11 cellular contexts compared by ENCODE assay signal in the genomic region with DNA sequence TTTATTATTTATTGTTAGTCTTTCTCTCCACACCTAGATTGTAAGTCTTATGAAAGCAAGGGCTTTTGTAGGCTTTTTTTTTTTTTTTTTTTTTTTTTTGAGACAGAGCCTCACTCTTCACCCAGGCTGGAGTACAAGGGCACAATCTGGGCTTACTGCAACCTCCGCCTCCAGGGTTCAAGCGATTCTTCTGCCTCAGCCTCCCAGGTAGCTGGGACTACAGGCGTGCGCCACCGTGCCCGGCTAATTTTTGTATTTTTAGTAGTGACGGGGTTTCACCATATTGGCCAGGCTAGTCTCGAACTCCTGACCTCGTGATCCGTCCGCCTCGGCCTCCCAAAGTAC. TPM values are rescaled to one million over a fixed set of nuclear protein-coding genes. Genes with fewer than 3 reads are reported as not detected.
DNase-seq lines count a peak whose midpoint lies in the region; ATAC-seq and TF ChIP-seq lines count a peak whose summit lies in the region.
"Not testable (repeated sequence)": the region's sequence is repeated elsewhere in the genome, so short reads cannot be mapped to it uniquely, and the experiment has no call there.
"Had no signal": no experiment of that assay in that cellular context is flagged by ENCODE, and none has a peak within 500 bp of the region (broad histone marks: within the 10 kb centered on the region; RNA-seq: fewer than 3 reads in every experiment).

No MANE protein-coding gene starts in this region.

- DNase-seq in AG09309 (ENCODE audit: low read depth); T-helper 17 cell; activated naive CD8-positive, alpha-beta T cell treated with anti-CD3 and anti-CD28 coated beads for 36 hours; effector memory CD8-positive, alpha-beta T cell; immature natural killer cell; neural progenitor cell (ENCODE audit: low spot score); stimulated activated naive CD8-positive, alpha-beta T cell treated with anti-CD3 and anti-CD28 coated beads, Interleukin-15, amount 100 ng/mL, for 72 hours: not testable (repeated sequence)

- not testable (repeated sequence) for H3K27ac ChIP-seq in HUES48 (ENCODE audit: low read depth, low read length); neural progenitor cell

- not testable (repeated sequence) for H3K27me3 Mint-ChIP-seq in T-helper 17 cell; activated naive CD8-positive, alpha-beta T cell treated with anti-CD3 and anti-CD28 coated beads for 36 hours; effector memory CD8-positive, alpha-beta T cell; immature natural killer cell (ENCODE audit: low read depth in 3 of 3); stimulated activated naive CD8-positive, alpha-beta T cell treated with anti-CD3 and anti-CD28 coated beads, Interleukin-15, amount 100 ng/mL, for 72 hours
- peaks cover 13% of the 10 kb centered on the region for H3K27me3 Mint-ChIP-seq in neural progenitor cell (ENCODE audit: insufficient read depth, low read depth)

- peak overlapping the region; percentile 92 for H3K4me2 ChIP-seq in neural progenitor cell

- H2AFZ ChIP-seq in neural progenitor cell (replicated peaks) = not testable (repeated sequence)

- H3K4me1 Mint-ChIP-seq in T-helper 17 cell (peaks cover 14% of the 10 kb centered on the region), immature natural killer cell (peaks cover 32 to 36% of the 10 kb centered on the region in 2 donors)
- peaks cover 29% of the 10 kb centered on the region for H3K4me1 Mint-ChIP-seq in activated naive CD8-positive, alpha-beta T cell treated with anti-CD3 and anti-CD28 coated beads for 36 hours
- H3K4me1 Mint-ChIP-seq in effector memory CD8-positive, alpha-beta T cell (ENCODE audit: low read depth in 2 of 2) = peaks cover 5 to 10% of the 10 kb centered on the region in 2 donors
- not testable (repeated sequence) for H3K4me1 Mint-ChIP-seq in neural progenitor cell
- peaks cover 24% of the 10 kb centered on the region for H3K4me1 Mint-ChIP-seq in stimulated activated naive CD8-positive, alpha-beta T cell treated with anti-CD3 and anti-CD28 coated beads, Interleukin-15, amount 100 ng/mL, for 72 hours

- H3K4me3 Mint-ChIP-seq in T-helper 17 cell (peak overlapping the region; percentile 90), immature natural killer cell (peak overlapping the region; percentile 74 to 92 (median 83)), neural progenitor cell (peak overlapping the region; percentile 81)
- peak overlapping the region; percentile 63 for H3K4me3 Mint-ChIP-seq in activated naive CD8-positive, alpha-beta T cell treated with anti-CD3 and anti-CD28 coated beads for 36 hours
- peak overlapping the region; percentile 70 to 74 for H3K4me3 Mint-ChIP-seq in effector memory CD8-positive, alpha-beta T cell
- H3K4me3 Mint-ChIP-seq in stimulated activated naive CD8-positive, alpha-beta T cell treated with anti-CD3 and anti-CD28 coated beads, Interleukin-15, amount 100 ng/mL, for 72 hours = peak overlapping the region; percentile 60 to 86

- H3K36me3 ChIP-seq in HUES48 (ENCODE audit: control insufficient read depth, insufficient read depth, low read length); neural progenitor cell: not testable (repeated sequence)

- not testable (repeated sequence) for H3K27me3 ChIP-seq in HUES48 (ENCODE audit: control insufficient read depth, insufficient read depth, low read length)
- H3K27me3 ChIP-seq in neural progenitor cell = peaks cover 32% of the 10 kb centered on the region

- H3K9me3 ChIP-seq in HUES48 (ENCODE audit: control insufficient read depth, insufficient read depth, low read length); T-helper 17 cell (ENCODE audit: control insufficient read depth, low read length, poor library complexity, severe bottlenecking); neural progenitor cell (ENCODE audit: low read depth): not testable (repeated sequence)

- H3K4me3 ChIP-seq in AG09309 (ENCODE audit: control insufficient read depth, low read depth, low read length) (peak overlapping the region; percentile 88; the same call in 1 of the 2 replicates), HUES48 (ENCODE audit: low read depth, low read length) (peak overlapping the region; percentile 80; the same call in 1 of the 2 replicates), neural progenitor cell (peak overlapping the region; percentile 70)

- not testable (repeated sequence) for TF ChIP-seq CTCF in AG09309 (IDR thresholded peaks at IDR 0.05; ENCODE audit: control insufficient read depth, insufficient read depth, low read depth, low read length, missing control alignments); neural progenitor cell (IDR thresholded peaks at IDR 0.05)

- not testable (repeated sequence) for ATAC-seq in T-helper 17 cell; effector memory CD8-positive, alpha-beta T cell (replicated peaks); stimulated activated naive CD8-positive, alpha-beta T cell treated with anti-CD3 and anti-CD28 coated beads, Interleukin-15, amount 100 ng/mL, for 72 hours

- not testable (repeated sequence) for H4K20me1 ChIP-seq in neural progenitor cell (ENCODE audit: low read depth)

- not testable (repeated sequence) for H3K4me1 ChIP-seq in HUES48 (ENCODE audit: control insufficient read depth, insufficient read depth, low read length); neural progenitor cell

- not testable (repeated sequence) for H3K36me3 Mint-ChIP-seq in T-helper 17 cell (ENCODE audit: low read depth); activated naive CD8-positive, alpha-beta T cell treated with anti-CD3 and anti-CD28 coated beads for 36 hours; effector memory CD8-positive, alpha-beta T cell (ENCODE audit: insufficient read depth); neural progenitor cell
- H3K36me3 Mint-ChIP-seq in immature natural killer cell = peaks cover 7 to 18% (median 13%) of the 10 kb centered on the region in 3 donors

- not testable (repeated sequence) for H3F3A ChIP-seq in neural progenitor cell (ENCODE audit: low read depth)

- not testable (repeated sequence) for H3K27ac Mint-ChIP-seq in T-helper 17 cell; activated naive CD8-positive, alpha-beta T cell treated with anti-CD3 and anti-CD28 coated beads for 36 hours; effector memory CD8-positive, alpha-beta T cell; neural progenitor cell; stimulated activated naive CD8-positive, alpha-beta T cell treated with anti-CD3 and anti-CD28 coated beads, Interleukin-15, amount 100 ng/mL, for 72 hours
- peak overlapping the region in 4 of 6 donors; percentile 40 to 78 (median 63) for H3K27ac Mint-ChIP-seq in immature natural killer cell

- not testable (repeated sequence) for H3K79me2 ChIP-seq in neural progenitor cell (ENCODE audit: low read depth)

- H3K9me3 Mint-ChIP-seq in activated naive CD8-positive, alpha-beta T cell treated with anti-CD3 and anti-CD28 coated beads for 36 hours; effector memory CD8-positive, alpha-beta T cell; immature natural killer cell; neural progenitor cell; stimulated activated naive CD8-positive, alpha-beta T cell treated with anti-CD3 and anti-CD28 coated beads, Interleukin-15, amount 100 ng/mL, for 72 hours: not testable (repeated sequence)

- H3K9ac ChIP-seq in HUES48 (ENCODE audit: low read depth, low read length); neural progenitor cell: not testable (repeated sequence)

RNA-seq across cellular contexts. Expression of a gene that starts 0.5 kb away (rescaled TPM):
- total RNA-seq in T-helper 17 cell = 1 to 10 TPM; 4.6 to 5.0 TPM
- 1 to 10 TPM; 2.6 to 3.1 TPM for total RNA-seq in activated naive CD8-positive, alpha-beta T cell treated with anti-CD3 and anti-CD28 coated beads for 36 hours
- polyA plus RNA-seq in immature natural killer cell = 10 to 100 TPM; 14.5 to 37.5 (median 37.1) TPM
- 0.26 and 0.50 TPM in 2 replicates for total RNA-seq in neural progenitor cell (ENCODE audit: low replicate concordance)

RNA-seq across cellular contexts. Expression of a gene that starts 22.6 kb away (rescaled TPM):
- 10 to 100 TPM; 56.3 to 63.7 TPM for total RNA-seq in T-helper 17 cell
- total RNA-seq in activated naive CD8-positive, alpha-beta T cell treated with anti-CD3 and anti-CD28 coated beads for 36 hours = 10 to 100 TPM; 42.0 to 42.2 TPM
- polyA plus RNA-seq in immature natural killer cell = 10 to 100 TPM in 2 of 3 donors, 1 to 10 TPM in 1; 6.6 to 47.8 (median 12.7) TPM
- 86.0 and 86.3 TPM in 2 replicates for total RNA-seq in neural progenitor cell (ENCODE audit: low replicate concordance)

RNA-seq across cellular contexts. Expression of a gene that starts 48.7 kb away (rescaled TPM):
- total RNA-seq in T-helper 17 cell (10 to 100 TPM; 52.4 to 53.8 TPM), neural progenitor cell (ENCODE audit: low replicate concordance) (123 and 133 TPM in 2 replicates)
- 10 to 100 TPM; 91.6 to 94.6 TPM for total RNA-seq in activated naive CD8-positive, alpha-beta T cell treated with anti-CD3 and anti-CD28 coated beads for 36 hours
- 100 to 1,000 TPM; 290 to 348 (median 301) TPM for polyA plus RNA-seq in immature natural killer cell

RNA-seq across cellular contexts. Expression of a gene that starts 56.1 kb away (rescaled TPM):
- total RNA-seq in T-helper 17 cell (not detected), neural progenitor cell (ENCODE audit: low replicate concordance) (not detected in 2 replicates)
- not detected for total RNA-seq in activated naive CD8-positive, alpha-beta T cell treated with anti-CD3 and anti-CD28 coated beads for 36 hours
- polyA plus RNA-seq in immature natural killer cell = not detected
- total RNA-seq: lung microvascular endothelial cell, right cardiac atrium, Right ventricle myocardium superior had no signal
- polyA plus RNA-seq: right cardiac atrium had no signal
